Comparison of ENCODE assay signal across 18 cellular contexts in genomic region chr15:96395687-96396086, GRCh38.
"Had no signal": no experiment of that assay in that cellular context is flagged by ENCODE, and none has a peak within 500 bp of the region (broad histone marks: within the 10 kb centered on the region; RNA-seq: fewer than 3 reads in every experiment).

No MANE protein-coding gene starts in this region.

- H3K36me3 ChIP-seq: gastrocnemius medialis, prostate gland, thyroid gland had no signal

- H3K4me3 ChIP-seq: body of pancreas, esophagus muscularis mucosa, gastrocnemius medialis, prostate gland, thyroid gland had no signal

- ATAC-seq: activated CD8-positive, alpha-beta T cell treated with anti-CD3 and anti-CD28 coated beads, Interleukin-2, amount 10 ng/mL, durations not matched to agents 7 days and 5 days; body of pancreas; gastrocnemius medialis; left ventricle myocardium superior; natural killer cell treated with Interleukin-12 subunit alpha and Interleukin-12 subunit beta and Interleukin-15 and Interleukin-18, amount 100 ng/mL, for 72 hours; stimulated activated naive CD8-positive, alpha-beta T cell treated with anti-CD3 and anti-CD28 coated beads, Interleukin-15, Interleukin-2, amounts not matched to agents 100 U/mL and 50 U/mL, for 24 hours had no signal

- H3K4me1 ChIP-seq: body of pancreas, gastrocnemius medialis, prostate gland, thyroid gland had no signal

- DNase-seq: activated CD4-positive, alpha-beta T cell treated with anti-CD3 and anti-CD28 coated beads for 1 hour; activated CD4-positive, alpha-beta T cell treated with anti-CD3 and anti-CD28 coated beads, Interleukin-2, amount 50 U/mL, for 1 hour; activated CD8-positive, alpha-beta T cell treated with anti-CD3 and anti-CD28 coated beads, Interleukin-2, amount 10 ng/mL, durations not matched to agents 7 days and 5 days; activated gamma-delta T cell; activated naive CD4-positive, alpha-beta T cell treated with anti-CD3 and anti-CD28 coated beads, Interleukin-2, amount 50 U/mL, for 16 hours; anterior cingulate cortex; body of pancreas; effector CD8-positive, alpha-beta T cell; gastrocnemius medialis; hippocampal formation; left ventricle myocardium superior; stimulated activated CD4-positive, alpha-beta T cell treated with anti-CD3 and anti-CD28 coated beads, Interleukin-4, amount 100 ng/mL, for 24 hours; stimulated activated naive CD8-positive, alpha-beta T cell treated with anti-CD3 and anti-CD28 coated beads, Interleukin-15, Interleukin-2, amounts not matched to agents 100 U/mL and 50 U/mL, for 24 hours; substantia nigra; thyroid gland had no signal

- H3K9me3 ChIP-seq: body of pancreas, esophagus muscularis mucosa, gastrocnemius medialis, prostate gland, thyroid gland had no signal

- H3K27me3 ChIP-seq: body of pancreas, esophagus muscularis mucosa, thyroid gland had no signal

- H3K27ac ChIP-seq: body of pancreas, esophagus muscularis mucosa, gastrocnemius medialis, prostate gland, thyroid gland had no signal
